Comparison of ENCODE assay signal across 10 cellular contexts in genomic region chr5:159864885-159865622, GRCh38. TPM values are rescaled to one million over a fixed set of nuclear protein-coding genes. Genes with fewer than 3 reads are reported as not detected.
DNase-seq lines count a peak whose midpoint lies in the region; ATAC-seq and TF ChIP-seq lines count a peak whose summit lies in the region.
"Had no signal": no experiment of that assay in that cellular context is flagged by ENCODE, and none has a peak within 500 bp of the region (broad histone marks: within the 10 kb centered on the region; RNA-seq: fewer than 3 reads in every experiment).

No MANE protein-coding gene starts in this region.

- H3K36me3 ChIP-seq in left ventricle myocardium inferior: no peaks in the 10 kb centered on the region

- H3K27ac Mint-ChIP-seq in effector memory CD8-positive, alpha-beta T cell: no peak overlapping the region

- H3K27me3 Mint-ChIP-seq in effector memory CD8-positive, alpha-beta T cell: peaks cover 30 to 75% of the 10 kb centered on the region in 2 donors

- ATAC-seq in GM21367 (IDR thresholded peaks at IDR 0.05; ENCODE audit: unreplicated experiment): peak; percentile 86
- peak; percentile 92 for ATAC-seq in HG03432 (IDR thresholded peaks at IDR 0.05; ENCODE audit: unreplicated experiment)
- no peak for ATAC-seq in effector memory CD8-positive, alpha-beta T cell (replicated peaks)

- H3K27me3 ChIP-seq in left ventricle myocardium inferior (ENCODE audit: low read depth): peaks cover 26% of the 10 kb centered on the region

- peak overlapping the region; percentile 40 for H3K4me3 ChIP-seq in left ventricle myocardium inferior
- H3K4me3 ChIP-seq: lung had no signal

- no peaks in the 10 kb centered on the region for H3K9me3 Mint-ChIP-seq in effector memory CD8-positive, alpha-beta T cell

- intact Hi-C loops in left ventricle myocardium inferior (cut with micrococcal nuclease): no loop called here

- H3K9me3 ChIP-seq in left ventricle myocardium inferior (replicated peaks): no peaks in the 10 kb centered on the region
- H3K9me3 ChIP-seq: Caco-2 had no signal

- H3K4me3 Mint-ChIP-seq in effector memory CD8-positive, alpha-beta T cell: no peak overlapping the region

- peaks cover 7% of the 10 kb centered on the region for H3K4me1 ChIP-seq in left ventricle myocardium inferior
- H3K4me1 ChIP-seq: Caco-2 had no signal

- peak overlapping the region; percentile 43 for H3K27ac ChIP-seq in left ventricle myocardium inferior (replicated peaks)

- DNase-seq in GM04504 (ENCODE audit: low read depth) (peak; percentile 60), left ventricle myocardium inferior (no peak), H4 (ENCODE audit: low spot score) (no peak), activated gamma-delta T cell treated with Interleukin-2 at 50 U/mL for 16 hours (no peak), SKM-1 treated with dmso at 0.1 percent for 144 hours (lab: John Stamatoyannopoulos, UW; ENCODE audit: unreplicated experiment) (no peak)
- no peak for DNase-seq in effector memory CD8-positive, alpha-beta T cell
- DNase-seq: Caco-2 had no signal

- TF ChIP-seq CTCF in left ventricle myocardium inferior (IDR thresholded peaks at IDR 0.05; ENCODE audit: borderline replicate concordance): no peak

- H3K36me3 Mint-ChIP-seq in effector memory CD8-positive, alpha-beta T cell (ENCODE audit: insufficient read depth): no peaks in the 10 kb centered on the region

- no peaks in the 10 kb centered on the region for H3K4me1 Mint-ChIP-seq in effector memory CD8-positive, alpha-beta T cell (ENCODE audit: low read depth in 2 of 2)

RNA-seq across cellular contexts. Expression of gene ADRA1B, which starts 51.2 kb away (rescaled TPM):
- total RNA-seq in left ventricle myocardium inferior: 2.5 TPM
- not detected in 2 replicates for total RNA-seq in H4 (2014; rRNA removed; shearing (Covaris generic))
- total RNA-seq: Caco-2 had no signal
